ENCODE assay signal across 27 cellular contexts in the genomic region with DNA sequence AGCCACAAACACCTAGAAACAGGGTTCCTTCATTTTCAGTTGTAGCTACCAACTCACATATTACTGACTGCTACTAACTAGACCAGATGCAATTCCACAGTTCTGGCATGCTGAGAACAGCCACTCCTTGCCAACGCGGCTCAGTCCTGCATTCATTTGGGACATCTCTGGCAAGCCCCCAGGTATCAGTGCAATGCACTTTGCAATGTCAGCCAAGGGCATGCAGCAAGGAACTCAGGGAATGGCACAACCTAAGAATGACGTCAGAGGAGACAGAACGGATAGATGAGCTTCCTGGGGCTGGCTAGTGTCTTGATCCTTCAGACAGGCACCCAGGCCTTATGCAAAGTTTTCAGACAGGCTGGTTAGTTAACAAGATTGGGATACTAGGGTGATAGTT. TPM values are rescaled to one million over a fixed set of nuclear protein-coding genes. Genes with fewer than 3 reads are reported as not detected.
DNase-seq lines count a peak whose midpoint lies in the region; TF ChIP-seq lines count a peak whose summit lies in the region.
"Had no signal": no experiment of that assay in that cellular context is flagged by ENCODE, and none has a peak within 500 bp of the region (broad histone marks: within the 10 kb centered on the region; RNA-seq: fewer than 3 reads in every experiment).

No MANE protein-coding gene starts in this region.

- no peaks in the 10 kb centered on the region for H3K9me3 ChIP-seq in SU-DHL-6 (ENCODE audit: insufficient read depth, low read length)
- H3K9me3 ChIP-seq in left ventricle myocardium inferior (replicated peaks), result no peaks in the 10 kb centered on the region
- H3K9me3 ChIP-seq in stomach smooth muscle (ENCODE audit: control insufficient read depth in 2 of 2, low read length in 2 of 2), result no peaks in the 10 kb centered on the region
- H3K9me3 ChIP-seq: neutrophil, SK-N-SH, transverse colon had no signal

- TF ChIP-seq CTCF in SU-DHL-6 (IDR thresholded peaks at IDR 0.05; ENCODE audit: insufficient read depth, low read length, poor library complexity, severe bottlenecking), result no peak
- no peak for TF ChIP-seq CTCF in left ventricle myocardium inferior (IDR thresholded peaks at IDR 0.05; ENCODE audit: borderline replicate concordance)

- H3F3A ChIP-seq in SU-DHL-6 (ENCODE audit: insufficient read depth), result 0 out of 2 replicates have a peak, but pooled peaks cover 5% of the 10 kb centered on the region

- H3K36me3 ChIP-seq in SU-DHL-6 (ENCODE audit: low read length) (no peaks in the 10 kb centered on the region), left ventricle myocardium inferior (no peaks in the 10 kb centered on the region), stomach smooth muscle (ENCODE audit: control insufficient read depth in 2 of 2, insufficient read depth in 2 of 2, low read length in 2 of 2) (no peaks in the 10 kb centered on the region)
- H3K36me3 ChIP-seq: neutrophil, transverse colon had no signal

- H3K4me3 ChIP-seq in SU-DHL-6 (ENCODE audit: insufficient read depth, low read length, poor library complexity, severe bottlenecking) (no peak overlapping the region), left ventricle myocardium inferior (no peak overlapping the region), stomach smooth muscle (ENCODE audit: low read length in 2 of 2) (no peak overlapping the region)
- H3K4me3 ChIP-seq: lung, transverse colon had no signal

- peaks cover 40% of the 10 kb centered on the region for H3K79me2 ChIP-seq in SU-DHL-6 (ENCODE audit: insufficient read depth, low read length)

- H3K27ac ChIP-seq in SU-DHL-6 (ENCODE audit: low read depth, low read length) (no peak overlapping the region), left ventricle myocardium inferior (replicated peaks) (peak overlapping the region; percentile 11), stomach smooth muscle (ENCODE audit: low read length) (peak overlapping the region; percentile 31)
- H3K27ac ChIP-seq: 22Rv1, epithelial cell of prostate, neutrophil, transverse colon had no signal

- no peak overlapping the region for H2AFZ ChIP-seq in SU-DHL-6 (ENCODE audit: low read depth, low read length, severe bottlenecking)

- no peaks in the 10 kb centered on the region for H3K27me3 ChIP-seq in SU-DHL-6 (ENCODE audit: low read length)
- H3K27me3 ChIP-seq in left ventricle myocardium inferior (ENCODE audit: low read depth), result no peaks in the 10 kb centered on the region
- H3K27me3 ChIP-seq in stomach smooth muscle (ENCODE audit: control insufficient read depth in 1 of 2, insufficient read depth in 2 of 2, low read length in 2 of 2), result peaks cover 0 to 2% of the 10 kb centered on the region in 2 donors
- H3K27me3 ChIP-seq: transverse colon had no signal

- peaks cover 5% of the 10 kb centered on the region; the same call in 1 of the 2 replicates for H4K20me1 ChIP-seq in SU-DHL-6 (ENCODE audit: low read depth, low read length)

- peak; percentile 11 for DNase-seq in DMS 273 (lab: John Stamatoyannopoulos, UW; ENCODE audit: unreplicated experiment)
- no peak for DNase-seq in DMS 273 treated with DMSO at 0.1 percent for 48 hours (lab: John Stamatoyannopoulos, UW)
- DNase-seq in left ventricle myocardium inferior, result peak; percentile 47
- DNase-seq in NCI-H2196 treated with DMSO at 0.1 percent for 48 hours (lab: John Stamatoyannopoulos, UW; ENCODE audit: unreplicated experiment), result no peak
- DNase-seq in kidney glomerular epithelial cell (lab: John Stamatoyannopoulos, UW), result no peak
- no peak for DNase-seq in T-helper 9 cell
- DNase-seq: activated naive CD4-positive, alpha-beta T cell treated with anti-CD3 and anti-CD28 coated beads, Interleukin-2, amount 10 ng/mL, durations not matched to agents 7 days and 5 days; activated T-cell treated with anti-CD3 and anti-CD28 coated beads, Interleukin-2, amount 50 U/mL, for 72 hours; CD8-positive, alpha-beta memory T cell; central memory CD4-positive, alpha-beta T cell; DMS79; HFFc6; immature natural killer cell; NCI-H1105 treated with DMSO at 0.1 percent for 48 hours; NCI-H2081; NCI-H524; NK-92 treated with Interleukin-12 subunit alpha and Interleukin-12 subunit beta, amount 100 ng/mL, for 24 hours; SK-N-SH; stimulated activated CD4-positive, alpha-beta T cell treated with anti-CD3 and anti-CD28 coated beads, Interleukin-4, amount 100 ng/mL, for 24 hours; T1000; transverse colon had no signal

- peak overlapping the region; percentile 55 for H3K4me2 ChIP-seq in SU-DHL-6 (ENCODE audit: low read depth, low read length, poor library complexity, severe bottlenecking)
- H3K4me2 ChIP-seq: SK-N-SH had no signal

- intact Hi-C loops in left ventricle myocardium inferior (cut with micrococcal nuclease), result no loop called here

- no peaks in the 10 kb centered on the region for H3K9me2 ChIP-seq in SU-DHL-6 (replicated peaks; ENCODE audit: insufficient read depth, low read length)
- H3K9me2 ChIP-seq: SK-N-SH had no signal

- H3K9ac ChIP-seq in SU-DHL-6 (ENCODE audit: low read length) (no peak overlapping the region), stomach smooth muscle (ENCODE audit: low read length in 2 of 2) (no peak overlapping the region)
- H3K9ac ChIP-seq: SK-N-SH had no signal

- H3K4me1 ChIP-seq in left ventricle myocardium inferior (peaks cover 9% of the 10 kb centered on the region), stomach smooth muscle (ENCODE audit: control insufficient read depth, insufficient read depth, low read length) (peaks cover 12% of the 10 kb centered on the region)
- H3K4me1 ChIP-seq: transverse colon had no signal

RNA-seq across cellular contexts. Expression of gene MAP3K9, which starts 29.6 kb away (rescaled TPM):
- 1.9 TPM for total RNA-seq in left ventricle myocardium inferior

Comparison
In these comparisons a context has a peak if more than half of its experiments do, and no peak if none do; other contexts are left out.
1. DNase-seq: peak in DMS 273 (single experiment) and left ventricle myocardium inferior (single experiment); none in DMS 273 treated with DMSO at 0.1 percent for 48 hours (single experiment), NCI-H2196 treated with DMSO at 0.1 percent for 48 hours (single experiment), kidney glomerular epithelial cell (single experiment) and T-helper 9 cell (single experiment).